Comparison of ENCODE assay signal across 8 cellular contexts in the genomic region with DNA sequence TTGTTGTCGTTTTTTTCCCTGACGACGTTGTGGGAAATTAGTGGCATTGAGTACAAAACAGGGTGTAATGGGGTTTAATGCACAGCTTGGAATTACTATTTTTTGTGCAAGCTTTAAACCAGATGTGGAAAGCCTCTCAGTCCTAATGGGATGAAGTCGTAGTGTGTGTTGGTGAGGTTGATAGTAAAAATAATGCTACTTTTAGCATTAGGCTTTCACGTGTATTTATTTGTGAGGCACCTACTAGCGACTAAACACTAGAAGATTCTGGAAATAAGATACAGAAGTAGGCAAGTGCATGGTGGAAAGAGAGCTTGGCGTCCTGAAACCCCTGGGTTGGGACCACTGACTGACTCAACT. TPM values are rescaled to one million over a fixed set of nuclear protein-coding genes. Genes with fewer than 3 reads are reported as not detected.
DNase-seq lines count a peak whose midpoint lies in the region; ATAC-seq and TF ChIP-seq lines count a peak whose summit lies in the region.

No MANE protein-coding gene starts in this region.

- H3K4me1 Mint-ChIP-seq in activated naive CD8-positive, alpha-beta T cell treated with anti-CD3 and anti-CD28 coated beads for 36 hours = peaks cover 16% of the 10 kb centered on the region

- ATAC-seq in HG03520 (IDR thresholded peaks at IDR 0.05; ENCODE audit: unreplicated experiment) = no peak

- H3K27ac ChIP-seq in stomach = peak overlapping the region; percentile 77 to 89 (median 87)

- TF ChIP-seq POLR2A in stomach (IDR thresholded peaks at IDR 0.05) = no peak

- H3K27me3 Mint-ChIP-seq in activated naive CD8-positive, alpha-beta T cell treated with anti-CD3 and anti-CD28 coated beads for 36 hours = peaks cover 16% of the 10 kb centered on the region

- peaks cover 11% of the 10 kb centered on the region for H3K36me3 Mint-ChIP-seq in activated naive CD8-positive, alpha-beta T cell treated with anti-CD3 and anti-CD28 coated beads for 36 hours

- H3K4me3 Mint-ChIP-seq in activated naive CD8-positive, alpha-beta T cell treated with anti-CD3 and anti-CD28 coated beads for 36 hours = peak overlapping the region; percentile 95

- no peaks in the 10 kb centered on the region for H3K27me3 ChIP-seq in iPS-15b (ENCODE audit: control insufficient read depth, insufficient read depth, low read length)
- H3K27me3 ChIP-seq in stomach = no peaks in the 10 kb centered on the region

- peaks cover 2% of the 10 kb centered on the region for H3K9me3 Mint-ChIP-seq in activated naive CD8-positive, alpha-beta T cell treated with anti-CD3 and anti-CD28 coated beads for 36 hours

- TF ChIP-seq CTCF in HFF-Myc (IDR thresholded peaks at IDR 0.05; ENCODE audit: low read depth, low read length, missing control alignments) (no peak), stomach (IDR thresholded peaks at IDR 0.05) (no peak)

- H3K36me3 ChIP-seq in iPS-15b (ENCODE audit: control insufficient read depth, insufficient read depth, low read length) (no peaks in the 10 kb centered on the region), stomach (peaks cover 0 to 7% (median 5%) of the 10 kb centered on the region in 4 donors)

- peaks cover 8% of the 10 kb centered on the region for H3K4me1 ChIP-seq in iPS-15b (ENCODE audit: control insufficient read depth, insufficient read depth, low read length)
- peaks cover 10 to 38% (median 27%) of the 10 kb centered on the region in 4 donors for H3K4me1 ChIP-seq in stomach

- H3K27ac Mint-ChIP-seq in activated naive CD8-positive, alpha-beta T cell treated with anti-CD3 and anti-CD28 coated beads for 36 hours = peak overlapping the region; percentile 92

- H3K9me3 ChIP-seq in iPS-15b (ENCODE audit: control insufficient read depth, insufficient read depth, low read length) (no peaks in the 10 kb centered on the region), stomach (no peaks in the 10 kb centered on the region)

- H3K9ac ChIP-seq in iPS-15b (ENCODE audit: low read depth, low read length) = peak overlapping the region; percentile 76

- WGBS in stomach, 5 donors = 23 to 37% (median 29%) methylated on average over 7 of the region's 7 CpGs

- no peak for TF ChIP-seq EP300 in stomach (IDR thresholded peaks at IDR 0.05)

- intact Hi-C loops in stomach (cut with DNase I; ENCODE audit: low total_unique reads) = no loop called here

- H3K4me3 ChIP-seq in HFF-Myc (replicated peaks; ENCODE audit: low read depth, low read length) (peak overlapping the region; percentile 95), iPS-15b (ENCODE audit: low read depth, low read length) (peak overlapping the region; percentile 100), stomach (peak overlapping the region; percentile 62 to 93 (median 82))

- DNase-seq in HFF-Myc (ENCODE audit: extremely low read depth, low read depth) = no peak
- DNase-seq in activated naive CD8-positive, alpha-beta T cell treated with anti-CD3 and anti-CD28 coated beads for 36 hours = no peak
- no peak for DNase-seq in stomach
- no peak for DNase-seq in cerebellar cortex (ENCODE audit: low spot score)
- DNase-seq in cerebellar nuclear complex (lab: John Stamatoyannopoulos, UW) = no peak
- DNase-seq in stimulated activated CD4-positive, alpha-beta T cell treated with anti-CD3 and anti-CD28 coated beads, Interleukin-4, amount 100 ng/mL, for 24 hours = no peak

RNA-seq across cellular contexts. Expression of gene ORC5, which starts 0.6 kb away (rescaled TPM):
- total RNA-seq in activated naive CD8-positive, alpha-beta T cell treated with anti-CD3 and anti-CD28 coated beads for 36 hours = 10 to 100 TPM; 31.5 to 32.9 TPM
- 10 to 100 TPM in 4 of 5 donors, 1 to 10 TPM in 1; 2.3 to 29.9 (median 18.1) TPM for total RNA-seq in stomach
- 10 to 100 TPM in 1 of 3 donors, 1 to 10 TPM in 2; 6.7 to 12.1 (median 9.1) TPM for polyA plus RNA-seq in stomach
